ENCODE assay signal across 1 cellular context in genomic region chr10:8350250-8350967, GRCh38.
TF ChIP-seq lines count a peak whose summit lies in the region.

No MANE protein-coding gene starts in this region.

TF ChIP-seq in H1, 55 proteins besides CTCF, POLR2A, EP300 and RAD21:
- no peak for TF ChIP-seq SUZ12 (IDR thresholded peaks at IDR 0.05; ENCODE audit: low read length)
- no peak for TF ChIP-seq SAP30 (IDR thresholded peaks at IDR 0.05; ENCODE audit: insufficient read depth, insufficient replicate concordance, low read length)
